34 cellular contexts compared by ENCODE assay signal in genomic region chr1:40240390-40240789, GRCh38. TPM values are rescaled to one million over a fixed set of nuclear protein-coding genes. Genes with fewer than 3 reads are reported as not detected.
"Had no signal": no experiment of that assay in that cellular context is flagged by ENCODE, and none has a peak within 500 bp of the region (broad histone marks: within the 10 kb centered on the region; RNA-seq: fewer than 3 reads in every experiment).

No MANE protein-coding gene starts in this region.

- H3K27ac Mint-ChIP-seq: activated B cell treated with CpG ODN at 0.5 μM for 24 hours; activated naive CD8-positive, alpha-beta T cell; mesothelial cell of epicardium; nephron progenitor cell; progenitor cell of endocrine pancreas had no signal

- H3K4me3 ChIP-seq: gastroesophageal sphincter, hepatocyte, skin epidermis, thyroid gland, upper lobe of left lung had no signal

- H3K27me3 Mint-ChIP-seq: activated B cell treated with CpG ODN at 0.5 μM for 24 hours; activated naive CD8-positive, alpha-beta T cell; naive B cell; progenitor cell of endocrine pancreas; stimulated activated naive CD8-positive, alpha-beta T cell treated with anti-CD3 and anti-CD28 coated beads, Interleukin-15, Interleukin-2, amounts not matched to agents 100 ng/mL and 50 ng/mL, for 24 hours had no signal

- H3K4me1 Mint-ChIP-seq: mesothelial cell of epicardium, nephron progenitor cell had no signal

- H3K9me3 Mint-ChIP-seq: activated B cell treated with CpG ODN at 0.5 μM for 24 hours; effector memory CD8-positive, alpha-beta T cell; mesothelial cell of epicardium; naive B cell; nephron progenitor cell; stimulated activated effector memory CD8-positive, alpha-beta T cell treated with anti-CD3 and anti-CD28 coated beads, Interleukin-12 subunit alpha, Interleukin-12 subunit beta, amount 100 ng/mL, for 72 hours; stimulated activated naive CD8-positive, alpha-beta T cell treated with anti-CD3 and anti-CD28 coated beads, Interleukin-15, Interleukin-2, amounts not matched to agents 100 ng/mL and 50 ng/mL, for 24 hours had no signal

- H3K79me2 ChIP-seq: hepatocyte had no signal

- H3K4me3 Mint-ChIP-seq: activated B cell treated with CpG ODN at 0.5 μM for 24 hours; activated naive CD8-positive, alpha-beta T cell; mesothelial cell of epicardium; naive B cell; nephron progenitor cell; stimulated activated naive CD8-positive, alpha-beta T cell treated with anti-CD3 and anti-CD28 coated beads, Interleukin-15, Interleukin-2, amounts not matched to agents 100 ng/mL and 50 ng/mL, for 24 hours had no signal

- H3K27me3 ChIP-seq: gastroesophageal sphincter, hepatocyte, neutrophil, thyroid gland, upper lobe of left lung had no signal

- H3K4me2 ChIP-seq: hepatocyte had no signal

- DNase-seq: activated B cell treated with CpG ODN at 0.5 μM for 24 hours; activated CD4-positive, alpha-beta T cell treated with anti-CD3 and anti-CD28 coated beads, Interleukin-2, amount 50 U/mL, for 4 hours; activated naive CD4-positive, alpha-beta T cell; activated T-cell treated with anti-CD3 and anti-CD28 coated beads, Interleukin-2, amount 50 U/mL, for 1 hour; anterior cingulate cortex; cortex of kidney; effector memory CD8-positive, alpha-beta T cell; islet precursor cell; left ventricle myocardium superior; naive B cell; nephron progenitor cell; stimulated activated CD4-positive, alpha-beta T cell treated with anti-CD3 and anti-CD28 coated beads, Interleukin-4, amount 100 ng/mL, for 24 hours; SW 1271; thyroid gland; upper lobe of left lung had no signal

- ATAC-seq: effector memory CD8-positive, alpha-beta T cell; gastroesophageal sphincter; left ventricle myocardium superior; sciatic nerve; stimulated activated effector memory CD8-positive, alpha-beta T cell treated with anti-CD3 and anti-CD28 coated beads, Interleukin-12 subunit alpha, Interleukin-12 subunit beta, amount 100 ng/mL, for 72 hours had no signal

- H3K4me1 ChIP-seq: gastroesophageal sphincter had no signal

- H3K9me3 ChIP-seq: gastroesophageal sphincter, neutrophil, thyroid gland, upper lobe of left lung had no signal

- H2AFZ ChIP-seq: hepatocyte had no signal

- H3K27ac ChIP-seq: gastroesophageal sphincter, hepatocyte, neutrophil, skin epidermis, thyroid gland, upper lobe of left lung had no signal

RNA-seq across cellular contexts. Expression of gene TMCO2, which starts 7.3 kb away (rescaled TPM):
- total RNA-seq: activated B cell treated with CpG ODN at 0.5 μM for 24 hours, chondrocyte, fibroblast of lung, fibroblast of villous mesenchyme, gastroesophageal sphincter, hepatocyte, left ventricle myocardium superior, lung microvascular endothelial cell, mesothelial cell of epicardium, osteocyte, progenitor cell of endocrine pancreas, renal cortical epithelial cell, sciatic nerve, subcutaneous adipose tissue, thyroid gland, upper lobe of left lung had no signal
- polyA plus RNA-seq: adipose tissue, esophagus, fibroblast of lung had no signal
